In the genomic region with DNA sequence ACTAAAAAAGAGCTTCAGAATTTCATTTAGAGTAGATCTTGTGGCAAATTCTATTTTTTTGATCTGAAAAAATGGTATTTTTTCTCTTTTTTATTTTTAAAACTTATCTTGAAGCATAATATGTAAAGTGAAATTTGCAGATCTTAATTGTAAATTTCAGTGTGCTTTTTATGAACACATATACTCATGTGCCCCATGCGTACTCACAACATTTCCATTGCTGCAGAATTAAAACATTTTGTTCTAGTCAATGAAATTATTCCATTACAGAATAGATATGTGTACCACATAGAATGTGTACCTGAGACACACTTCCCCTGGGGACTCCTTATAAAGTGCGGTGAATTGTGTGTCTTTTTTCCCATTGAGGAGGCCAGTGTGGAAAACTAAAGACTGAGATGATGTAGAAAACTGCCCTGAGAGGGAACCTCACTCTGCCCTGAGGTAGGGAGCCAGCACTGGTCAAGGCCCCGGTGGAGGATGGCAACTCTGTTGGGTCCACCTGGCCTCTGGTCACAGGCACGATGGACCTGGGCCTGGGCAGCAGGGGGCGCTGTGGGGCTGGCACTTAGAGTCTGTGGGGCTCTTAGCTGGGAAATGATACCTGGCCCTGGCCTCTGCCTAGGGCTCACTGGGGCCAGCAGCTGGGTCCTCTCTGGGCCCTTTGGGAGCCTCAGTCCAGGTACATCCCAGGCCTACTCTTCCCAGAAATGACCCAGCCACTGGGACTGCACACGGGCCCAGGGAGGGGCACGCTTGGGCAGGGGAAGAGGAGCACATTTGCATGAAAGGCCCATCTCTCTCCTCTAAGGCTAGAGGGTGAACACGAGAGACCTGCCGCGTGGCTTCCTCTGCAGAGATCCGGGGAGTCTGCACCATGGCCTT, we compare ENCODE assay signal across 1 cellular context.
A peak's percentile ranks its signal among the peaks of the same experiment; 100 is the strongest.
TF ChIP-seq lines count a peak whose summit lies in the region.

No MANE protein-coding gene starts in this region.

TF ChIP-seq in K562, 482 proteins besides CTCF, POLR2A, EP300 and RAD21 (continued from another document and continues in another):
- TF ChIP-seq, protein P1, sequence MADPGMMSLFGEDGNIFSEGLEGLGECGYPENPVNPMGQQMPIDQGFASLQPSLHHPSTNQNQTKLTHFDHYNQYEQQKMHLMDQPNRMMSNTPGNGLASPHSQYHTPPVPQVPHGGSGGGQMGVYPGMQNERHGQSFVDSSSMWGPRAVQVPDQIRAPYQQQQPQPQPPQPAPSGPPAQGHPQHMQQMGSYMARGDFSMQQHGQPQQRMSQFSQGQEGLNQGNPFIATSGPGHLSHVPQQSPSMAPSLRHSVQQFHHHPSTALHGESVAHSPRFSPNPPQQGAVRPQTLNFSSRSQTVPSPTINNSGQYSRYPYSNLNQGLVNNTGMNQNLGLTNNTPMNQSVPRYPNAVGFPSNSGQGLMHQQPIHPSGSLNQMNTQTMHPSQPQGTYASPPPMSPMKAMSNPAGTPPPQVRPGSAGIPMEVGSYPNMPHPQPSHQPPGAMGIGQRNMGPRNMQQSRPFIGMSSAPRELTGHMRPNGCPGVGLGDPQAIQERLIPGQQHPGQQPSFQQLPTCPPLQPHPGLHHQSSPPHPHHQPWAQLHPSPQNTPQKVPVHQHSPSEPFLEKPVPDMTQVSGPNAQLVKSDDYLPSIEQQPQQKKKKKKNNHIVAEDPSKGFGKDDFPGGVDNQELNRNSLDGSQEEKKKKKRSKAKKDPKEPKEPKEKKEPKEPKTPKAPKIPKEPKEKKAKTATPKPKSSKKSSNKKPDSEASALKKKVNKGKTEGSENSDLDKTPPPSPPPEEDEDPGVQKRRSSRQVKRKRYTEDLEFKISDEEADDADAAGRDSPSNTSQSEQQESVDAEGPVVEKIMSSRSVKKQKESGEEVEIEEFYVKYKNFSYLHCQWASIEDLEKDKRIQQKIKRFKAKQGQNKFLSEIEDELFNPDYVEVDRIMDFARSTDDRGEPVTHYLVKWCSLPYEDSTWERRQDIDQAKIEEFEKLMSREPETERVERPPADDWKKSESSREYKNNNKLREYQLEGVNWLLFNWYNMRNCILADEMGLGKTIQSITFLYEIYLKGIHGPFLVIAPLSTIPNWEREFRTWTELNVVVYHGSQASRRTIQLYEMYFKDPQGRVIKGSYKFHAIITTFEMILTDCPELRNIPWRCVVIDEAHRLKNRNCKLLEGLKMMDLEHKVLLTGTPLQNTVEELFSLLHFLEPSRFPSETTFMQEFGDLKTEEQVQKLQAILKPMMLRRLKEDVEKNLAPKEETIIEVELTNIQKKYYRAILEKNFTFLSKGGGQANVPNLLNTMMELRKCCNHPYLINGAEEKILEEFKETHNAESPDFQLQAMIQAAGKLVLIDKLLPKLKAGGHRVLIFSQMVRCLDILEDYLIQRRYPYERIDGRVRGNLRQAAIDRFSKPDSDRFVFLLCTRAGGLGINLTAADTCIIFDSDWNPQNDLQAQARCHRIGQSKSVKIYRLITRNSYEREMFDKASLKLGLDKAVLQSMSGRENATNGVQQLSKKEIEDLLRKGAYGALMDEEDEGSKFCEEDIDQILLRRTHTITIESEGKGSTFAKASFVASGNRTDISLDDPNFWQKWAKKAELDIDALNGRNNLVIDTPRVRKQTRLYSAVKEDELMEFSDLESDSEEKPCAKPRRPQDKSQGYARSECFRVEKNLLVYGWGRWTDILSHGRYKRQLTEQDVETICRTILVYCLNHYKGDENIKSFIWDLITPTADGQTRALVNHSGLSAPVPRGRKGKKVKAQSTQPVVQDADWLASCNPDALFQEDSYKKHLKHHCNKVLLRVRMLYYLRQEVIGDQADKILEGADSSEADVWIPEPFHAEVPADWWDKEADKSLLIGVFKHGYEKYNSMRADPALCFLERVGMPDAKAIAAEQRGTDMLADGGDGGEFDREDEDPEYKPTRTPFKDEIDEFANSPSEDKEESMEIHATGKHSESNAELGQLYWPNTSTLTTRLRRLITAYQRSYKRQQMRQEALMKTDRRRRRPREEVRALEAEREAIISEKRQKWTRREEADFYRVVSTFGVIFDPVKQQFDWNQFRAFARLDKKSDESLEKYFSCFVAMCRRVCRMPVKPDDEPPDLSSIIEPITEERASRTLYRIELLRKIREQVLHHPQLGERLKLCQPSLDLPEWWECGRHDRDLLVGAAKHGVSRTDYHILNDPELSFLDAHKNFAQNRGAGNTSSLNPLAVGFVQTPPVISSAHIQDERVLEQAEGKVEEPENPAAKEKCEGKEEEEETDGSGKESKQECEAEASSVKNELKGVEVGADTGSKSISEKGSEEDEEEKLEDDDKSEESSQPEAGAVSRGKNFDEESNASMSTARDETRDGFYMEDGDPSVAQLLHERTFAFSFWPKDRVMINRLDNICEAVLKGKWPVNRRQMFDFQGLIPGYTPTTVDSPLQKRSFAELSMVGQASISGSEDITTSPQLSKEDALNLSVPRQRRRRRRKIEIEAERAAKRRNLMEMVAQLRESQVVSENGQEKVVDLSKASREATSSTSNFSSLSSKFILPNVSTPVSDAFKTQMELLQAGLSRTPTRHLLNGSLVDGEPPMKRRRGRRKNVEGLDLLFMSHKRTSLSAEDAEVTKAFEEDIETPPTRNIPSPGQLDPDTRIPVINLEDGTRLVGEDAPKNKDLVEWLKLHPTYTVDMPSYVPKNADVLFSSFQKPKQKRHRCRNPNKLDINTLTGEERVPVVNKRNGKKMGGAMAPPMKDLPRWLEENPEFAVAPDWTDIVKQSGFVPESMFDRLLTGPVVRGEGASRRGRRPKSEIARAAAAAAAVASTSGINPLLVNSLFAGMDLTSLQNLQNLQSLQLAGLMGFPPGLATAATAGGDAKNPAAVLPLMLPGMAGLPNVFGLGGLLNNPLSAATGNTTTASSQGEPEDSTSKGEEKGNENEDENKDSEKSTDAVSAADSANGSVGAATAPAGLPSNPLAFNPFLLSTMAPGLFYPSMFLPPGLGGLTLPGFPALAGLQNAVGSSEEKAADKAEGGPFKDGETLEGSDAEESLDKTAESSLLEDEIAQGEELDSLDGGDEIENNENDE (IDR thresholded peaks at IDR 0.05; ENCODE audit: low read depth, low read length) = no peak
- TF ChIP-seq ZBTB7A (IDR thresholded peaks at IDR 0.05; ENCODE audit: borderline replicate concordance, control insufficient read depth, low read depth, low read length) (no peak), HDGF (IDR thresholded peaks at IDR 0.05) (no peak), KLF13 (tag; IDR thresholded peaks at IDR 0.05; ENCODE audit: borderline replicate concordance, low read depth) (no peak), THAP12 (CRISPR knock-in tag; IDR thresholded peaks at IDR 0.05) (no peak), E2F3 (CRISPR knock-in tag; IDR thresholded peaks at IDR 0.05) (peak; percentile 55), ZNF143 (CRISPR knock-in tag; IDR thresholded peaks at IDR 0.05) (no peak), ZNF407 (IDR thresholded peaks at IDR 0.05; ENCODE audit: low read depth) (no peak), ZNF57 (CRISPR knock-in tag; IDR thresholded peaks at IDR 0.05) (no peak), ZNF431 (CRISPR knock-in tag; IDR thresholded peaks at IDR 0.05) (no peak), POLR2H (tag; IDR thresholded peaks at IDR 0.05; ENCODE audit: low read depth) (no peak), ZNF124 (CRISPR knock-in tag; IDR thresholded peaks at IDR 0.05) (no peak), TGIF2 (CRISPR knock-in tag; IDR thresholded peaks at IDR 0.05) (peak; percentile 70), TBL1XR1 (IDR thresholded peaks at IDR 0.05; ENCODE audit: low read length in 2 of 2) (peak; percentile 41 to 86; a peak in 2 of 4 replicates), ZNF445 (CRISPR knock-in tag; IDR thresholded peaks at IDR 0.05; ENCODE audit: low read depth) (no peak), SMAD2 (IDR thresholded peaks at IDR 0.05; ENCODE audit: low read depth, low read length) (no peak), STAT5B (CRISPR knock-in tag; IDR thresholded peaks at IDR 0.05) (no peak), BDP1 (IDR thresholded peaks at IDR 0.05; ENCODE audit: insufficient read depth, insufficient read length) (no peak), HNRNPK (IDR thresholded peaks at IDR 0.05; ENCODE audit: low read depth, low read length, poor library complexity, severe bottlenecking) (no peak), ATF4 (CRISPR knock-in tag; IDR thresholded peaks at IDR 0.05) (peak; percentile 54; the same call in 1 of the 2 replicates), ZFP1 (CRISPR knock-in tag; IDR thresholded peaks at IDR 0.05) (no peak), KDM1A (IDR thresholded peaks at IDR 0.05) (no peak), PHF8 (IDR thresholded peaks at IDR 0.05; ENCODE audit: borderline replicate concordance, low read length) (no peak), GABPA (tag; conservative IDR thresholded peaks at IDR 0.05; ENCODE audit: low read depth) (no peak), ZNF175 (CRISPR knock-in tag; IDR thresholded peaks at IDR 0.05; ENCODE audit: low read depth) (no peak), BRD4 (IDR thresholded peaks at IDR 0.05) (no peak), ZNF583 (CRISPR knock-in tag; IDR thresholded peaks at IDR 0.05) (0 out of 2 replicates have a peak, but pooled peaks have one; percentile 71), JUN (IDR thresholded peaks at IDR 0.05; ENCODE audit: borderline replicate concordance, low read depth, low read length) (peak; percentile 76; the same call in 1 of the 2 replicates), JUN (CRISPR knock-in tag; IDR thresholded peaks at IDR 0.05; ENCODE audit: borderline replicate concordance) (no peak)
- TF ChIP-seq, protein P2, sequence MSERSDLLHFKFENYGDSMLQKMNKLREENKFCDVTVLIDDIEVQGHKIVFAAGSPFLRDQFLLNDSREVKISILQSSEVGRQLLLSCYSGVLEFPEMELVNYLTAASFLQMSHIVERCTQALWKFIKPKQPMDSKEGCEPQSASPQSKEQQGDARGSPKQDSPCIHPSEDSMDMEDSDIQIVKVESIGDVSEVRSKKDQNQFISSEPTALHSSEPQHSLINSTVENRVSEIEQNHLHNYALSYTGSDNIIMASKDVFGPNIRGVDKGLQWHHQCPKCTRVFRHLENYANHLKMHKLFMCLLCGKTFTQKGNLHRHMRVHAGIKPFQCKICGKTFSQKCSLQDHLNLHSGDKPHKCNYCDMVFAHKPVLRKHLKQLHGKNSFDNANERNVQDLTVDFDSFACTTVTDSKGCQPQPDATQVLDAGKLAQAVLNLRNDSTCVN (CRISPR knock-in tag; IDR thresholded peaks at IDR 0.05) = no peak
